ENCODE assay signal across 1 cellular context in genomic region chr16:1929578-1930337, GRCh38.
TF ChIP-seq lines count a peak whose summit lies in the region.

No MANE protein-coding gene starts in this region.

TF ChIP-seq in K562, 482 proteins besides CTCF, POLR2A, EP300 and RAD21 (continued from another document and continues in another):
- TF ChIP-seq, protein P1, sequence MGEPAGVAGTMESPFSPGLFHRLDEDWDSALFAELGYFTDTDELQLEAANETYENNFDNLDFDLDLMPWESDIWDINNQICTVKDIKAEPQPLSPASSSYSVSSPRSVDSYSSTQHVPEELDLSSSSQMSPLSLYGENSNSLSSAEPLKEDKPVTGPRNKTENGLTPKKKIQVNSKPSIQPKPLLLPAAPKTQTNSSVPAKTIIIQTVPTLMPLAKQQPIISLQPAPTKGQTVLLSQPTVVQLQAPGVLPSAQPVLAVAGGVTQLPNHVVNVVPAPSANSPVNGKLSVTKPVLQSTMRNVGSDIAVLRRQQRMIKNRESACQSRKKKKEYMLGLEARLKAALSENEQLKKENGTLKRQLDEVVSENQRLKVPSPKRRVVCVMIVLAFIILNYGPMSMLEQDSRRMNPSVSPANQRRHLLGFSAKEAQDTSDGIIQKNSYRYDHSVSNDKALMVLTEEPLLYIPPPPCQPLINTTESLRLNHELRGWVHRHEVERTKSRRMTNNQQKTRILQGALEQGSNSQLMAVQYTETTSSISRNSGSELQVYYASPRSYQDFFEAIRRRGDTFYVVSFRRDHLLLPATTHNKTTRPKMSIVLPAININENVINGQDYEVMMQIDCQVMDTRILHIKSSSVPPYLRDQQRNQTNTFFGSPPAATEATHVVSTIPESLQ (CRISPR knock-in tag; IDR thresholded peaks at IDR 0.05) = peak; percentile 81; the same call in 1 of the 2 replicates
- peak; percentile 65; the same call in 1 of the 2 replicates for TF ChIP-seq HNRNPL (IDR thresholded peaks at IDR 0.05; ENCODE audit: low read depth, low read length)
- TF ChIP-seq HDGF (IDR thresholded peaks at IDR 0.05) = no peak
- TF ChIP-seq ZNF324 (CRISPR knock-in tag; IDR thresholded peaks at IDR 0.05) = no peak
- no peak for TF ChIP-seq SMAD2 (IDR thresholded peaks at IDR 0.05; ENCODE audit: low read depth, low read length)
- no peak for TF ChIP-seq MXI1 (IDR thresholded peaks at IDR 0.05; ENCODE audit: low read depth, low read length)
- no peak for TF ChIP-seq ZNF551 (CRISPR knock-in tag; IDR thresholded peaks at IDR 0.05)
- TF ChIP-seq ZNF695 (CRISPR knock-in tag; IDR thresholded peaks at IDR 0.05) = no peak
- peak; percentile 68 for TF ChIP-seq RBM25 (IDR thresholded peaks at IDR 0.05; ENCODE audit: low read depth, low read length, severe bottlenecking)
- TF ChIP-seq ZNF232 (CRISPR knock-in tag; IDR thresholded peaks at IDR 0.05) = no peak
- TF ChIP-seq GABPB1 (CRISPR knock-in tag; IDR thresholded peaks at IDR 0.05) = no peak; the same call in 1 of the 2 replicates
- TF ChIP-seq KAT7 (CRISPR knock-in tag; IDR thresholded peaks at IDR 0.05; ENCODE audit: borderline replicate concordance) = no peak
- TF ChIP-seq ATF1 (CRISPR knock-in tag; IDR thresholded peaks at IDR 0.05) = no peak
- peak; percentile 61 for TF ChIP-seq ATF1 (tag; IDR thresholded peaks at IDR 0.05)
- TF ChIP-seq, protein P2, sequence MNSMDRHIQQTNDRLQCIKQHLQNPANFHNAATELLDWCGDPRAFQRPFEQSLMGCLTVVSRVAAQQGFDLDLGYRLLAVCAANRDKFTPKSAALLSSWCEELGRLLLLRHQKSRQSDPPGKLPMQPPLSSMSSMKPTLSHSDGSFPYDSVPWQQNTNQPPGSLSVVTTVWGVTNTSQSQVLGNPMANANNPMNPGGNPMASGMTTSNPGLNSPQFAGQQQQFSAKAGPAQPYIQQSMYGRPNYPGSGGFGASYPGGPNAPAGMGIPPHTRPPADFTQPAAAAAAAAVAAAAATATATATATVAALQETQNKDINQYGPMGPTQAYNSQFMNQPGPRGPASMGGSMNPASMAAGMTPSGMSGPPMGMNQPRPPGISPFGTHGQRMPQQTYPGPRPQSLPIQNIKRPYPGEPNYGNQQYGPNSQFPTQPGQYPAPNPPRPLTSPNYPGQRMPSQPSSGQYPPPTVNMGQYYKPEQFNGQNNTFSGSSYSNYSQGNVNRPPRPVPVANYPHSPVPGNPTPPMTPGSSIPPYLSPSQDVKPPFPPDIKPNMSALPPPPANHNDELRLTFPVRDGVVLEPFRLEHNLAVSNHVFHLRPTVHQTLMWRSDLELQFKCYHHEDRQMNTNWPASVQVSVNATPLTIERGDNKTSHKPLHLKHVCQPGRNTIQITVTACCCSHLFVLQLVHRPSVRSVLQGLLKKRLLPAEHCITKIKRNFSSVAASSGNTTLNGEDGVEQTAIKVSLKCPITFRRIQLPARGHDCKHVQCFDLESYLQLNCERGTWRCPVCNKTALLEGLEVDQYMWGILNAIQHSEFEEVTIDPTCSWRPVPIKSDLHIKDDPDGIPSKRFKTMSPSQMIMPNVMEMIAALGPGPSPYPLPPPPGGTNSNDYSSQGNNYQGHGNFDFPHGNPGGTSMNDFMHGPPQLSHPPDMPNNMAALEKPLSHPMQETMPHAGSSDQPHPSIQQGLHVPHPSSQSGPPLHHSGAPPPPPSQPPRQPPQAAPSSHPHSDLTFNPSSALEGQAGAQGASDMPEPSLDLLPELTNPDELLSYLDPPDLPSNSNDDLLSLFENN (IDR thresholded peaks at IDR 0.05; ENCODE audit: low read depth in 2 of 2, low read length in 2 of 2) = no peak
- no peak for TF ChIP-seq CREBBP (IDR thresholded peaks at IDR 0.05; ENCODE audit: low read depth, low read length)
- TF ChIP-seq ZNF398 (CRISPR knock-in tag; IDR thresholded peaks at IDR 0.05) = no peak
- TF ChIP-seq, protein P3, sequence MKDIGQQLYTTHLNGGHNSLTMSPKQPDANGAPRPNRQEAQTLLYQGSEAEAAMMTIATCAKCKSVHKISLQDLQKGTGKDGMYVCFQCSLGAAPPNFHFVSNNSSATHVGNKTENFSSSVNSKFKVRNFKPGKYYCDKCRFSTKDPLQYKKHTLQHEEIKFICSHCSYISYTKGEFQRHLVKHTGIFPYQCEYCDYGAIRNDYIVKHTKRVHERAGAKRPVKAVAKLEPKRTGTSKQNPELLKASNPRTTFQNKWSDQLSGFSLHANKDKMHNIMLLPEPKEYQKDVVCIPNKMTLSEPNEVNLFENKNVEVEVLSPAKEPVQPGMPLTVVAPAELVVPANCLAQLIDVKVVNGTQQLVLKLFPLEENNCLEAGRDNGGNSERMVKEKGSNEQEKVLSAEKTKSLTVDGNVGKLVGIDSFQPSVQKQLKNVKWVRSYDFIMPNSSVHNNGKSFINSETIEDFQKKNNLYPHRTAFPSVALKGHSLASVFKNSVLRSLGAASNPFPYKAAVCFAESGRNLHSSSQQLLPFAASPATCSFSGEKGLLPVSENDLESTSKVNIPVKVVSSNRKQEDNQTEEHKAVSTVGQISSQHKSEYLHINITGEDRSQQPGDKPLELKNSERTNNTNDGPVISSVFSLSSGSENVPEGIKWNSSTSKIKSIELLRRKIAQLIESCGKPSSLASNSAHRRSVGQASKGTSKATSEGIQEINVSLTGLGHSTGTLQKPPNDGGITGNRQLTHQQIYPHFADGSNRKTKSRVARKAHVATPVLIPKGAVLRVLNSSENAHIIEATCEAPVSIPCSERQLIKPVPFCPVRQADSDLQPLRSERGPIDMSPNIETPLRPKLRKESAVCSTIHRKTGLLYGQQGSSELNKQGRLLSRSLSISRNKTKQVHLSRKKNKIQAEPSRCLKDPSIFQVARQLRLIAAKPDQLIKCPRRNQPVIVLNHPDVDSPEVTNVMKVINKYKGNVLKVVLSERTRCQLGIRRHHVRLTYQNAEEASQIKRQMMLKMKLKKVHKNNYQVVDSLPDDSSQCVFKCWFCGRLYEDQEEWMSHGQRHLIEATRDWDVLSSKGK (CRISPR knock-in tag; IDR thresholded peaks at IDR 0.05) = no peak
- no peak for TF ChIP-seq THRAP3 (IDR thresholded peaks at IDR 0.05; ENCODE audit: borderline replicate concordance)
- TF ChIP-seq NR2C2 (CRISPR knock-in tag; IDR thresholded peaks at IDR 0.05) = peak; percentile 42; the same call in 1 of the 2 replicates
- peak; percentile 36; the same call in 1 of the 2 replicates for TF ChIP-seq NR2C2 (tag; IDR thresholded peaks at IDR 0.05)
- no peak for TF ChIP-seq IRF9 (tag; IDR thresholded peaks at IDR 0.05)
- no peak for TF ChIP-seq MCM3 (IDR thresholded peaks at IDR 0.05)
- TF ChIP-seq FOXA3 (CRISPR knock-in tag; conservative IDR thresholded peaks at IDR 0.05 in 1 of 2, IDR thresholded peaks at IDR 0.05 in 1 of 2) = 0 out of 4 replicates have a peak, but pooled peaks of 1 of the 2 experiments have one; percentile 77
- TF ChIP-seq ETV6 (IDR thresholded peaks at IDR 0.05; ENCODE audit: borderline replicate concordance in 1 of 2, low read depth in 2 of 2, low read length in 1 of 2) = no peak; a peak in 1 of 4 replicates
- TF ChIP-seq ETV6 (CRISPR knock-in tag; IDR thresholded peaks at IDR 0.05; ENCODE audit: borderline replicate concordance) = no peak
- no peak for TF ChIP-seq RFX7 (CRISPR knock-in tag; IDR thresholded peaks at IDR 0.05)
- TF ChIP-seq SP2 (IDR thresholded peaks at IDR 0.05; ENCODE audit: extremely low read depth, low read depth, low read length, poor library complexity, severe bottlenecking) = no peak
- TF ChIP-seq CBX1 (IDR thresholded peaks at IDR 0.05; ENCODE audit: low read depth) = no peak; the same call in 1 of the 2 replicates
- no peak for TF ChIP-seq DDX20 (tag; IDR thresholded peaks at IDR 0.05; ENCODE audit: low read depth)
- no peak; the same call in 1 of the 2 replicates for TF ChIP-seq TEAD4 (IDR thresholded peaks at IDR 0.05; ENCODE audit: low read length)
- peak; percentile 79; the same call in 1 of the 2 replicates for TF ChIP-seq TEAD4 (CRISPR knock-in tag; IDR thresholded peaks at IDR 0.05; ENCODE audit: borderline replicate concordance)
- no peak for TF ChIP-seq XRCC4 (IDR thresholded peaks at IDR 0.05; ENCODE audit: extremely low read depth, insufficient read depth, insufficient read length)
- no peak for TF ChIP-seq ZBTB40 (IDR thresholded peaks at IDR 0.05)
- no peak for TF ChIP-seq ZBTB40 (CRISPR knock-in tag; IDR thresholded peaks at IDR 0.05)
- no peak for TF ChIP-seq SIRT6 (IDR thresholded peaks at IDR 0.05; ENCODE audit: low read depth, low read length)
- no peak for TF ChIP-seq TAF1 (IDR thresholded peaks at IDR 0.05; ENCODE audit: control insufficient read depth, extremely low read depth, insufficient read depth, low read length, severe bottlenecking)
- TF ChIP-seq HIVEP1 (CRISPR knock-in tag; IDR thresholded peaks at IDR 0.05) = no peak
- TF ChIP-seq ZNF23 (CRISPR knock-in tag; IDR thresholded peaks at IDR 0.05) = no peak
- TF ChIP-seq SNAPC5 (CRISPR knock-in tag; IDR thresholded peaks at IDR 0.05) = no peak
